Comparison of ENCODE assay signal across 14 cellular contexts in the genomic region with DNA sequence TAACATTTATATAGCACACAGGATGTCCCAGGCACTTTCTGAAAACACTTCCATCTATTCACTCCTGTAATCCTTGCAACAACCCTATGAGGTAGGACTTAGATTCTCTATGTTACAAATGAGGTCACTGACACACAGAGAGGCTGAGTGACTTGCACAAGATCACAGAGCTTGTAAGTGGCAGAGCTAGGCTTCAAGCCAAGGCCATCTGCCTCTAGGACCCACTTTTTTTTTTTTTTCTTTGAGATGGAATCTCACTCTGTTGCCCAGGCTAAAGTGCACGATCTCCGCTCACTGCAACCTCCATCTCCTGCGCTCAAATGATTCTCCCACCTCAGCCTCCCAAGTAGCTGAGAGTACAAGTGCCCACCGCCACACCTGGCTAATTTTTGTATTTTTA. TPM values are rescaled to one million over a fixed set of nuclear protein-coding genes. Genes with fewer than 3 reads are reported as not detected.
A peak's percentile ranks its signal among the peaks of the same experiment; 100 is the strongest.
DNase-seq lines count a peak whose midpoint lies in the region; ATAC-seq and TF ChIP-seq lines count a peak whose summit lies in the region.
"Had no signal": no experiment of that assay in that cellular context is flagged by ENCODE, and none has a peak within 500 bp of the region (broad histone marks: within the 10 kb centered on the region; RNA-seq: fewer than 3 reads in every experiment).

No MANE protein-coding gene starts in this region.

- TF ChIP-seq POLR2A in adrenal gland (IDR thresholded peaks at IDR 0.05), result no peak
- TF ChIP-seq POLR2A in thyroid gland (IDR thresholded peaks at IDR 0.05), result no peak

- POLR2A ChIA-PET in PC-9 (lab: Charles Lee; ENCODE audit: unreplicated experiment), result interaction anchor here (0.5 kb wide), 1 partner anchor 29 kb away, joined by 3 read pairs; no protein-coding TSS in a partner anchor

- no peak overlapping the region for H3K4me3 Mint-ChIP-seq in activated naive CD4-positive, alpha-beta T cell treated with anti-CD3 and anti-CD28 coated beads for 36 hours
- H3K4me3 Mint-ChIP-seq: neural progenitor cell had no signal

- no peak for TF ChIP-seq CTCF in PC-9 (conservative IDR thresholded peaks at IDR 0.05)
- no peak for TF ChIP-seq CTCF in adrenal gland (IDR thresholded peaks at IDR 0.05)
- TF ChIP-seq CTCF in thyroid gland (IDR thresholded peaks at IDR 0.05), result no peak

- H3K27me3 Mint-ChIP-seq in activated naive CD4-positive, alpha-beta T cell treated with anti-CD3 and anti-CD28 coated beads for 36 hours (ENCODE audit: low read depth), result no peaks in the 10 kb centered on the region

- no peak overlapping the region for H2AFZ ChIP-seq in PC-9
- H2AFZ ChIP-seq: neural progenitor cell had no signal

- intact Hi-C loops in activated naive CD4-positive, alpha-beta T cell treated with anti-CD3 and anti-CD28 coated beads for 36 hours (cut with micrococcal nuclease), result no loop called here
- intact Hi-C loops in PC-9 (cut with micrococcal nuclease; ENCODE audit: unreplicated experiment), result no loop called here
- intact Hi-C loops in adrenal gland (cut with DNase I), result no loop called here
- intact Hi-C loops in thyroid gland (cut with DNase I), result no loop called here

- no peaks in the 10 kb centered on the region for H3K9me3 Mint-ChIP-seq in activated naive CD4-positive, alpha-beta T cell treated with anti-CD3 and anti-CD28 coated beads for 36 hours
- H3K9me3 Mint-ChIP-seq: neural progenitor cell had no signal

- H3K4me1 ChIP-seq in PC-9 (replicated peaks; ENCODE audit: insufficient read depth) (peaks cover 61% of the 10 kb centered on the region), adrenal gland (replicated peaks in 1 of 2) (peaks cover 16 to 19% of the 10 kb centered on the region in 2 donors), thyroid gland (peaks cover 36 to 44% of the 10 kb centered on the region in 2 donors)
- H3K4me1 ChIP-seq: foreskin keratinocyte had no signal

- H3K4me3 ChIP-seq in PC-9, result no peak overlapping the region; the same call in 1 of the 2 replicates
- H3K4me3 ChIP-seq in adrenal gland, result no peak overlapping the region
- no peak overlapping the region for H3K4me3 ChIP-seq in thyroid gland (replicated peaks in 1 of 3)
- H3K4me3 ChIP-seq: neural progenitor cell, stomach had no signal

- BruUV-seq in PC-9 (replicated peaks; lab: Mats Ljungman, UMichigan), result no TSS peak

- peak overlapping the region; percentile 81 for H3K27ac ChIP-seq in PC-9
- peak overlapping the region in 1 of 5 donors; percentile 64 for H3K27ac ChIP-seq in adrenal gland
- H3K27ac ChIP-seq in thyroid gland, result peak overlapping the region; percentile 66 to 95 (median 78)
- H3K27ac ChIP-seq: foreskin keratinocyte, neural progenitor cell had no signal

- H3K36me3 ChIP-seq in PC-9 (ENCODE audit: low read depth) (no peaks in the 10 kb centered on the region), adrenal gland (replicated peaks in 1 of 2) (no peaks in the 10 kb centered on the region), thyroid gland (no peaks in the 10 kb centered on the region)
- H3K36me3 ChIP-seq: neural progenitor cell, stomach had no signal

- ATAC-seq in HG03039 (IDR thresholded peaks at IDR 0.05; ENCODE audit: unreplicated experiment) (no peak), HG02759 (IDR thresholded peaks at IDR 0.05; ENCODE audit: unreplicated experiment) (no peak)
- ATAC-seq: foreskin keratinocyte, HCT116 had no signal

- H3K9me3 ChIP-seq in PC-9 (ENCODE audit: insufficient read depth, low read depth) (no peaks in the 10 kb centered on the region), adrenal gland (replicated peaks in 1 of 3) (no peaks in the 10 kb centered on the region), thyroid gland (no peaks in the 10 kb centered on the region)
- H3K9me3 ChIP-seq: stomach had no signal

- no peaks in the 10 kb centered on the region for H3K36me3 Mint-ChIP-seq in activated naive CD4-positive, alpha-beta T cell treated with anti-CD3 and anti-CD28 coated beads for 36 hours (ENCODE audit: low read depth)
- H3K36me3 Mint-ChIP-seq: neural progenitor cell had no signal

- H3K27ac Mint-ChIP-seq in activated naive CD4-positive, alpha-beta T cell treated with anti-CD3 and anti-CD28 coated beads for 36 hours, result peak overlapping the region; percentile 76
- H3K27ac Mint-ChIP-seq: neural progenitor cell had no signal

- peak overlapping the region; percentile 71 for H3K4me2 ChIP-seq in PC-9
- H3K4me2 ChIP-seq: neural progenitor cell had no signal

- H3K4me1 Mint-ChIP-seq in activated naive CD4-positive, alpha-beta T cell treated with anti-CD3 and anti-CD28 coated beads for 36 hours (ENCODE audit: low read depth), result peaks cover 38% of the 10 kb centered on the region

- H3K27me3 ChIP-seq in PC-9 (ENCODE audit: insufficient read depth, low read depth), result no peaks in the 10 kb centered on the region
- no peaks in the 10 kb centered on the region for H3K27me3 ChIP-seq in adrenal gland
- H3K27me3 ChIP-seq in thyroid gland, result no peaks in the 10 kb centered on the region
- H3K27me3 ChIP-seq: foreskin keratinocyte, neural progenitor cell, stomach had no signal

- DNase-seq in activated naive CD4-positive, alpha-beta T cell treated with anti-CD3 and anti-CD28 coated beads for 36 hours, result no peak
- no peak for DNase-seq in activated naive CD4-positive, alpha-beta T cell treated with anti-CD3 and anti-CD28 coated beads, Interleukin-2, amount 50 U/mL, for 16 hours
- DNase-seq in PC-9 (peak in 1 of 2 experiments; percentile 61), adrenal gland (peak in 6 of 7 donors; percentile 58 to 75 (median 62)), thyroid gland (peak; percentile 37 to 40), HuH-7.5 (ENCODE audit: low spot score) (no peak)
- DNase-seq: foreskin keratinocyte, kidney, NCI-H1436 treated with DMSO at 0.1 percent for 48 hours had no signal

- H3K79me2 ChIP-seq in PC-9 (ENCODE audit: low read depth), result no peaks in the 10 kb centered on the region

- WGBS in adrenal gland, 4 donors, result 61 to 85% (median 77%) methylated on average over 3 to 4 of the region's 4 CpGs
- WGBS in thyroid gland, 2 donors, result 85 to 87% methylated on average over 3 to 4 of the region's 4 CpGs

- H4K20me1 ChIP-seq in PC-9 (ENCODE audit: insufficient read depth), result no peaks in the 10 kb centered on the region

- H3F3A ChIP-seq in PC-9 (ENCODE audit: insufficient read depth, low read depth), result peaks cover 60% of the 10 kb centered on the region

- CTCF ChIA-PET in activated naive CD4-positive, alpha-beta T cell treated with anti-CD3 and anti-CD28 coated beads for 36 hours (lab: Charles Lee), result interaction anchor here (0.5 to 1.3 kb wide), 3 partner anchors 18 to 79 kb away, joined by 3 to 5 read pairs (median 4); no protein-coding TSS in a partner anchor
- CTCF ChIA-PET in PC-9 (lab: Charles Lee), result interaction anchor here (0.6 to 1.2 kb wide), 2 partner anchors 18 to 64 kb away, joined by 3 to 6 read pairs; a partner anchor contains a TSS

- H3K9me2 ChIP-seq in PC-9 (ENCODE audit: insufficient read depth), result no peaks in the 10 kb centered on the region

RNA-seq across cellular contexts. Expression of a gene that starts 18.4 kb away (rescaled TPM):
- 100 to 1,000 TPM; 574 to 625 TPM for total RNA-seq in activated naive CD4-positive, alpha-beta T cell treated with anti-CD3 and anti-CD28 coated beads for 36 hours
- total RNA-seq in PC-9 (2021) (758 and 776 TPM in 2 replicates), adrenal gland (100 to 1,000 TPM; 294 to 427 (median 369) TPM), thyroid gland (100 to 1,000 TPM; 228 to 375 (median 275) TPM)
- 100 to 1,000 TPM in 2 of 3 donors, 10 to 100 TPM in 1; 96.2 to 164 (median 133) TPM for polyA plus RNA-seq in adrenal gland

Comparison
In these comparisons a context has a peak if more than half of its experiments do, and no peak if none do; other contexts are left out.
1. DNase-seq: peak in adrenal gland (6 of 7) and thyroid gland (2 of 2); none in activated naive CD4-positive, alpha-beta T cell treated with anti-CD3 and anti-CD28 coated beads for 36 hours (single experiment), activated naive CD4-positive, alpha-beta T cell treated with anti-CD3 and anti-CD28 coated beads, Interleukin-2, amount 50 U/mL, for 16 hours (single experiment) and HuH-7.5 (single experiment).